In the genomic region with DNA sequence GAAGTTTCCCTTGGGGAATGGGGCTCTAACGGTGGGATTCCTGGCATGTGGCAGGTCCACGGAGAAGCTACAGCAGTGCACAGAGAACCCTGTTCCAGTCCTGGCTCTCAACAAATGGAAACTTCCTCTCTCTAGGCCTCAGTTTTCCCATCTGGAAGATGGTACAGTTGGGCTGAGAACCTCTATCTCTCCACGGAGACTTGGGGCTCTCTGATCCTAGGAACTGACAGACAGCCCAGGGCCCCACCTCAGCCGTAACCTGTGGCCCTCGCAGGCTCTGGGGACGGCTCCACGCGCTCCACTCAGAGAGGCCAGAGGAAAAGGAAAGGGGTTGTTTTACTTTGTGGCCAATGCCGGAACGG, we compare ENCODE assay signal across 17 cellular contexts. TPM values are rescaled to one million over a fixed set of nuclear protein-coding genes. Genes with fewer than 3 reads are reported as not detected.
DNase-seq lines count a peak whose midpoint lies in the region; ATAC-seq, FAIRE-seq and TF ChIP-seq lines count a peak whose summit lies in the region.
"Had no signal": no experiment of that assay in that cellular context is flagged by ENCODE, and none has a peak within 500 bp of the region (broad histone marks: within the 10 kb centered on the region; RNA-seq: fewer than 3 reads in every experiment).

No MANE protein-coding gene starts in this region.

- H3K9me1 ChIP-seq in K562 (ENCODE audit: control insufficient read depth, insufficient read depth, low read length): no peaks in the 10 kb centered on the region

- H3K4me1 ChIP-seq in BLaER1 (peaks cover 73% of the 10 kb centered on the region), K562 (replicated peaks in 1 of 2; ENCODE audit: control insufficient read depth in 2 of 2, insufficient read depth in 2 of 2, low read length in 2 of 2) (peaks cover 57 to 77% of the 10 kb centered on the region in 2 experiments)
- peaks cover 62% of the 10 kb centered on the region for H3K4me1 ChIP-seq in CD8-positive, alpha-beta T cell (ENCODE audit: insufficient read depth, low read length)
- H3K4me1 ChIP-seq: gastrocnemius medialis had no signal

- H3K4me3 Mint-ChIP-seq in CD8-positive, alpha-beta T cell: peak overlapping the region; percentile 22
- H3K4me3 Mint-ChIP-seq in natural killer cell: peak overlapping the region; percentile 90
- H3K4me3 Mint-ChIP-seq: H9 had no signal

- peaks cover 3% of the 10 kb centered on the region for H3K36me3 Mint-ChIP-seq in CD8-positive, alpha-beta T cell
- H3K36me3 Mint-ChIP-seq in natural killer cell: no peaks in the 10 kb centered on the region

- H3K27me3 ChIP-seq in BLaER1: no peaks in the 10 kb centered on the region
- no peaks in the 10 kb centered on the region for H3K27me3 ChIP-seq in CD8-positive, alpha-beta T cell (ENCODE audit: insufficient read depth, low read length)
- H3K27me3 ChIP-seq in K562 (ENCODE audit: control insufficient read depth in 2 of 2, insufficient read depth in 2 of 2, low read length in 2 of 2): no peaks in the 10 kb centered on the region
- H3K27me3 ChIP-seq: thyroid gland had no signal

- TSS peak; percentile 41 for BruUV-seq in K562 (replicated peaks; lab: Mats Ljungman, UMichigan)

- TF ChIP-seq RAD21 in K562 (CRISPR knock-in tag; conservative IDR thresholded peaks at IDR 0.05 in 1 of 2, IDR thresholded peaks at IDR 0.05 in 1 of 2): 0 out of 4 replicates have a peak, but pooled peaks of 1 of the 2 experiments have one; percentile 8

- in situ Hi-C loops in K562 (cut with MboI): no loop called here

- CTCF ChIA-PET in CD8-positive, alpha-beta T cell (lab: Charles Lee): interaction anchor here (0.9 to 3.1 kb wide), 6 partner anchors 41 to 197 kb away, joined by 3 to 11 read pairs (median 4); no protein-coding TSS in a partner anchor
- CTCF ChIA-PET in K562 (lab: Yijun Ruan, JAX; ENCODE audit: low intra/inter-chr PET ratio): no interaction called here

- H4K20me1 ChIP-seq in BLaER1: peaks cover 58% of the 10 kb centered on the region
- H4K20me1 ChIP-seq in K562 (replicated peaks; ENCODE audit: control insufficient read depth, insufficient read depth, low read length): no peaks in the 10 kb centered on the region; the same call in 1 of the 2 replicates

- no peak for ATAC-seq in CD8-positive, alpha-beta T cell
- peak; percentile 1; the same call in 2 of the 3 replicates for ATAC-seq in K562
- no peak for ATAC-seq in natural killer cell
- no peak for ATAC-seq in GM19395 (IDR thresholded peaks at IDR 0.05; ENCODE audit: unreplicated experiment)
- ATAC-seq: gastrocnemius medialis had no signal

- no peak for TF ChIP-seq EP300 in K562 (IDR thresholded peaks at IDR 0.05; ENCODE audit: low read length)

- peak overlapping the region; percentile 87 for H3K27ac ChIP-seq in BLaER1
- H3K27ac ChIP-seq in CD8-positive, alpha-beta T cell (ENCODE audit: low read depth, low read length): peak overlapping the region; percentile 23
- peak overlapping the region; percentile 71 for H3K27ac ChIP-seq in K562 (ENCODE audit: extremely low read depth, low read depth, low read length)
- H3K27ac ChIP-seq: gastrocnemius medialis, thyroid gland had no signal

- TF ChIP-seq CTCF in CD8-positive, alpha-beta T cell (IDR thresholded peaks at IDR 0.05): no peak
- TF ChIP-seq CTCF in K562 (IDR thresholded peaks at IDR 0.05 in 2 of 3, conservative IDR thresholded peaks at IDR 0.05 in 1 of 3; ENCODE audit: insufficient read depth in 2 of 3, low read depth in 1 of 3, low read length in 3 of 3): no peak
- TF ChIP-seq CTCF in natural killer cell (IDR thresholded peaks at IDR 0.05): no peak

- POLR2A ChIA-PET in CD8-positive, alpha-beta T cell (lab: Charles Lee): interaction anchor here (1.0 to 2.3 kb wide), 4 partner anchors 10 to 46 kb away, joined by 3 to 10 read pairs (median 5); no protein-coding TSS in a partner anchor
- POLR2A ChIA-PET in K562 (lab: Yijun Ruan, JAX): interaction anchor here (0.6 to 1.5 kb wide), 7 partner anchors 11 to 1507 kb away, joined by 3 to 12 read pairs (median 3); no protein-coding TSS in a partner anchor

- DNase-seq in CD8-positive, alpha-beta T cell: no peak
- DNase-seq in K562 (ENCODE audit: extremely low read depth in 1 of 4, low spot score in 3 of 4) (no peak), natural killer cell (no peak), AG08395 (ENCODE audit: low spot score) (no peak), NCI-H2107 treated with DMSO at 0.1 percent for 48 hours (lab: John Stamatoyannopoulos, UW; ENCODE audit: unreplicated experiment) (no peak)
- DNase-seq: gastrocnemius medialis, H9, midbrain, NCI-H1436 treated with DMSO at 0.1 percent for 48 hours, NCI-H526 treated with DMSO at 0.1 percent for 48 hours, thyroid gland had no signal

- TF ChIP-seq POLR2A in K562 (conservative IDR thresholded peaks at IDR 0.05): no peak; the same call in 1 of the 2 replicates

- H3K27ac Mint-ChIP-seq in CD8-positive, alpha-beta T cell: peak overlapping the region; percentile 88
- peak overlapping the region; percentile 84 to 91 for H3K27ac Mint-ChIP-seq in natural killer cell
- H3K27ac Mint-ChIP-seq: activated CD4-positive, alpha-beta T cell treated with anti-CD3 and anti-CD28 coated beads, Interleukin-2, amount 10 ng/mL, durations not matched to agents 24 days and 14 days had no signal

- intact Hi-C loops in CD8-positive, alpha-beta T cell (cut with DNase I, micrococcal nuclease): loop anchor here (2.0 to 10.0 kb wide), 3 partner anchors 40 to 394 kb away; no protein-coding TSS in a partner anchor
- intact Hi-C loops in K562 (cut with micrococcal nuclease): loop anchor here (5.0 kb wide), 4 partner anchors 52 to 223 kb away; a partner anchor contains a TSS
- intact Hi-C loops in natural killer cell (cut with micrococcal nuclease): loop anchor here (5.0 kb wide), 1 partner anchor 43 kb away; no protein-coding TSS in a partner anchor

- WGBS in K562 (ENCODE audit: insufficient coverage, low coverage, missing lambda C conversion rate): 11% methylated on average over 9 of the region's 10 CpGs

- H3K9me3 ChIP-seq in BLaER1 (no peaks in the 10 kb centered on the region), K562 (replicated peaks; ENCODE audit: control insufficient read depth, insufficient read depth, low read depth, low read length) (no peaks in the 10 kb centered on the region)
- H3K9me3 ChIP-seq in CD8-positive, alpha-beta T cell (ENCODE audit: low read length): no peaks in the 10 kb centered on the region
- H3K9me3 ChIP-seq: gastrocnemius medialis, thyroid gland had no signal

- H3K36me3 ChIP-seq in BLaER1 (no peaks in the 10 kb centered on the region), K562 (ENCODE audit: control insufficient read depth, insufficient read depth, low read length) (peaks cover 8% of the 10 kb centered on the region; the same call in 2 of the 3 replicates)
- H3K36me3 ChIP-seq in CD8-positive, alpha-beta T cell (ENCODE audit: insufficient read depth, low read length): no peaks in the 10 kb centered on the region
- H3K36me3 ChIP-seq: gastrocnemius medialis, thyroid gland had no signal

- no peaks in the 10 kb centered on the region for H3K9me3 Mint-ChIP-seq in CD8-positive, alpha-beta T cell
- H3K9me3 Mint-ChIP-seq in natural killer cell: no peaks in the 10 kb centered on the region
- H3K9me3 Mint-ChIP-seq: activated CD4-positive, alpha-beta T cell treated with anti-CD3 and anti-CD28 coated beads, Interleukin-2, amount 10 ng/mL, durations not matched to agents 24 days and 14 days; activated naive CD4-positive, alpha-beta T cell treated with anti-CD3 and anti-CD28 coated beads for 36 hours; dendritic cell treated with granulocyte-macrophage colony-stimulating factor and Interleukin-4, amounts not matched to agents 40 ng/mL and 50 ng/mL, for 4 days; H9 had no signal

- peaks cover 53% of the 10 kb centered on the region for H3K4me1 Mint-ChIP-seq in CD8-positive, alpha-beta T cell (ENCODE audit: low read depth)
- H3K4me1 Mint-ChIP-seq in natural killer cell: peaks cover 44 to 61% of the 10 kb centered on the region in 2 donors

- FAIRE-seq in K562 (lab: Jason Lieb, UNC): no peak
- FAIRE-seq: TTC549 had no signal

- H2AFZ ChIP-seq in K562 (ENCODE audit: low read depth, low read length): peak overlapping the region; percentile 29; the same call in 1 of the 2 replicates

- H3K27me3 Mint-ChIP-seq in CD8-positive, alpha-beta T cell (ENCODE audit: low read depth): no peaks in the 10 kb centered on the region
- no peaks in the 10 kb centered on the region for H3K27me3 Mint-ChIP-seq in natural killer cell (ENCODE audit: low read depth in 2 of 2)

- H3K4me3 ChIP-seq in BLaER1 (no peak overlapping the region), K562 (peak overlapping the region; percentile 13; the same call in 1 of the 2 replicates)
- no peak overlapping the region for H3K4me3 ChIP-seq in CD8-positive, alpha-beta T cell (ENCODE audit: low read depth, low read length)
- H3K4me3 ChIP-seq: gastrocnemius medialis, thyroid gland had no signal

- H3K4me2 ChIP-seq in BLaER1: peak overlapping the region; percentile 95
- H3K4me2 ChIP-seq in K562 (ENCODE audit: insufficient read depth, low read length): peak overlapping the region; percentile 63

- H3K9ac ChIP-seq in BLaER1 (peak overlapping the region; percentile 32; the same call in 1 of the 2 replicates), K562 (ENCODE audit: insufficient read depth in 1 of 2, low read depth in 2 of 2, low read length in 2 of 2) (peak overlapping the region; percentile 57 to 90)

- peaks cover 81% of the 10 kb centered on the region for H3K79me2 ChIP-seq in K562 (ENCODE audit: control insufficient read depth, insufficient read depth, low read length)

TF ChIP-seq in K562, 482 proteins besides CTCF, POLR2A, EP300 and RAD21 (continues in another document):
- no peak for TF ChIP-seq MAFF (IDR thresholded peaks at IDR 0.05; ENCODE audit: low read length)
- 0 out of 2 replicates have a peak, but pooled peaks have one; percentile 17 for TF ChIP-seq GTF2E2 (tag; IDR thresholded peaks at IDR 0.05)

RNA-seq across cellular contexts. Expression of a gene that starts 4.5 kb away (rescaled TPM):
- total RNA-seq in CD8-positive, alpha-beta T cell: 10 to 100 TPM; 39.1 to 39.7 TPM
- total RNA-seq in K562 (2011; cell fraction: chromatin; rRNA removed; ENCODE audit: low replicate concordance): 83.7 and 101 TPM in 2 replicates
- total RNA-seq in K562 (2011; cell fraction: nucleolus; rRNA removed): 37.2 and 38.4 TPM in 2 replicates
- total RNA-seq in K562 (2011; cell fraction: nucleoplasm; rRNA removed): 54.0 and 63.1 TPM in 2 replicates
- total RNA-seq in K562 (2014; rRNA removed): 14.8 and 17.9 TPM in 2 replicates
- total RNA-seq in K562 (2014; rRNA removed; fragmentation: Illumina TruSeq; extraction: Trizol): 9.7 and 10.6 TPM in 2 replicates
- 13.8 and 14.1 TPM in 2 replicates for total RNA-seq in K562 (2015; rRNA removed; fragmentation: Illumina TruSeq; extraction: Trizol)
- total RNA-seq in K562 (2021): 33.2 and 36.2 TPM in 2 replicates
- 11.6 and 15.4 TPM in 2 replicates for polyA plus RNA-seq in K562 (2011; rRNA removed)
- 9.9 and 14.8 TPM in 2 replicates for polyA plus RNA-seq in K562 (2011; cell fraction: cytosol; rRNA removed)
- polyA plus RNA-seq in K562 (2011; cell fraction: nucleus; rRNA removed): 42.8 and 74.6 TPM in 2 replicates
- 15.9 and 17.9 TPM in 2 replicates for polyA plus RNA-seq in K562 (2012)
- polyA plus RNA-seq in K562 (2014; fragmentation: Illumina TruSeq; extraction: Trizol): 14.8 and 16.0 TPM in 2 replicates
- 1 to 10 TPM; 5.1 to 6.6 TPM for polyA plus RNA-seq in K562 (2014; fragmentation: Nextera tagmentation; extraction: Ambion mirVana)
- 13.6 and 15.9 TPM in 2 replicates for polyA plus RNA-seq in K562 (2014; rRNA removed)
- polyA minus RNA-seq in K562 (2011; rRNA and poly(A)+ RNA removed): 10.1 and 11.5 TPM in 2 replicates
- polyA minus RNA-seq in K562 (2011; cell fraction: cytosol; rRNA and poly(A)+ RNA removed): 15.5 and 25.2 TPM in 2 replicates
- 17.2 and 19.1 TPM in 2 replicates for polyA minus RNA-seq in K562 (2011; cell fraction: nucleus; rRNA and poly(A)+ RNA removed)
- total RNA-seq in natural killer cell: 100 to 1,000 TPM; 101 to 136 (median 114) TPM

Comparison
In these comparisons a context has a peak if more than half of its experiments do, and no peak if none do; other contexts are left out.
1. H3K27ac ChIP-seq: peak in every context shown above with its lines; median percentile 87 in BLaER1; 71 in K562; 23 in CD8-positive, alpha-beta T cell.